In genomic region chr10:17262502-17262901, GRCh38 we compare ENCODE assay signal across 28 cellular contexts.
"Had no signal": no experiment of that assay in that cellular context is flagged by ENCODE, and none has a peak within 500 bp of the region (broad histone marks: within the 10 kb centered on the region; RNA-seq: fewer than 3 reads in every experiment).

No MANE protein-coding gene starts in this region.

- ATAC-seq: left colon; left lung; lower lobe of right lung; naive thymus-derived CD8-positive, alpha-beta T cell; pancreas; right cardiac atrium; stimulated activated effector memory CD8-positive, alpha-beta T cell treated with anti-CD3 and anti-CD28 coated beads, Interleukin-12 subunit alpha, Interleukin-12 subunit beta, amount 100 ng/mL, for 72 hours; upper lobe of right lung had no signal

- H3K4me1 ChIP-seq: lower lobe of right lung, pancreas, prostate gland, upper lobe of right lung had no signal

- H3K27me3 ChIP-seq: left lung, pancreas, sigmoid colon, suprapubic skin, tibial artery, upper lobe of right lung had no signal

- H3K9me3 ChIP-seq: pancreas, prostate gland had no signal

- FAIRE-seq: islet of Langerhans, kidney, pancreas, small intestine, urothelium cell line had no signal

- DNase-seq: hypothalamus; immature natural killer cell; kidney; left colon; left lung; lower lobe of right lung; mammary epithelial cell; mesenchymal stem cell; naive thymus-derived CD8-positive, alpha-beta T cell; nucleus accumbens; pancreas; posterior cingulate gyrus; retina; right cardiac atrium; sigmoid colon; small intestine; spleen; stimulated activated CD4-positive, alpha-beta T cell treated with anti-CD3 and anti-CD28 coated beads, Interleukin-4, amount 100 ng/mL, for 24 hours; stimulated activated naive CD4-positive, alpha-beta T cell; tibial artery; trophoblast cell; upper lobe of right lung had no signal

- H3K36me3 ChIP-seq: left lung, lower lobe of right lung, pancreas, prostate gland, sigmoid colon, spleen, suprapubic skin, thoracic aorta, tibial artery, upper lobe of right lung had no signal

- H3K4me3 ChIP-seq: left lung, lower lobe of right lung, pancreas, prostate gland, sigmoid colon, spleen, suprapubic skin, thoracic aorta, tibial artery, upper lobe of right lung had no signal

- H3K27ac ChIP-seq: left lung, lower lobe of right lung, pancreas, prostate gland, sigmoid colon, spleen, suprapubic skin, thoracic aorta, tibial artery, upper lobe of right lung had no signal
